In the genomic region with DNA sequence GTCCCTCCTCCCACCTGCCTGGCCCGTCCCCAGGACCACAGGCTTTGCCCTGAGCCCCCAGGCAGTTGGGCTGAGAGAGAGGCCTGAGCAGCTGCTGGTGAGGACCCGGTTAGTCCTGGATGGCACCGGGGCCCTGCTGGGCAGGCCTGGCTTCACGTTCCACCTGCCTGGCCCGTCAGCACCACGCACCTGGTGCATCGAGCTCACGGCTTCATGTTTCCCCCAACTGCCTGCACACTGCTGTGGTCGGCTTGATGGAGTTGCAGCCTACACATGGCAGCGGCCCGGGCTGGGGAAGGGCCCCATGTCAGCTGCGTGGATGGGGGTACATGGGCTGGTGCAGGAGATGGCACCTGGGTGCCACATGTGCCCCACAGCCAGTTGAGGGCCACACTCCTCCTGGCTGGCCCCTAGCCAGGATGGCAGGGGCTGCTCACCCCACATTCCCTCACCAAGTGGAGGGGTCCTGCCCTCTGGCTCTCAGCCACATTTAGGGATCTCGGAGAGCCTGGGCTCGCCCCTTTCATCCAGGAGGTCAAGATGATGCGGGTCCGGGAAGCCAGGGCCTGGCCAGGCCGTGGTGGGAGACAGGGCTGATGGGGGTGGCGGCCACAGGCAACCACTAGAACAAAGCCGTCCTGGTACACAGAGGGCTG, we compare ENCODE assay signal across 1 cellular context.
TF ChIP-seq lines count a peak whose summit lies in the region.

No MANE protein-coding gene starts in this region.

TF ChIP-seq in WTC11, 78 proteins besides CTCF, POLR2A, EP300 and RAD21 (continued from another document):
- TF ChIP-seq, protein P1, sequence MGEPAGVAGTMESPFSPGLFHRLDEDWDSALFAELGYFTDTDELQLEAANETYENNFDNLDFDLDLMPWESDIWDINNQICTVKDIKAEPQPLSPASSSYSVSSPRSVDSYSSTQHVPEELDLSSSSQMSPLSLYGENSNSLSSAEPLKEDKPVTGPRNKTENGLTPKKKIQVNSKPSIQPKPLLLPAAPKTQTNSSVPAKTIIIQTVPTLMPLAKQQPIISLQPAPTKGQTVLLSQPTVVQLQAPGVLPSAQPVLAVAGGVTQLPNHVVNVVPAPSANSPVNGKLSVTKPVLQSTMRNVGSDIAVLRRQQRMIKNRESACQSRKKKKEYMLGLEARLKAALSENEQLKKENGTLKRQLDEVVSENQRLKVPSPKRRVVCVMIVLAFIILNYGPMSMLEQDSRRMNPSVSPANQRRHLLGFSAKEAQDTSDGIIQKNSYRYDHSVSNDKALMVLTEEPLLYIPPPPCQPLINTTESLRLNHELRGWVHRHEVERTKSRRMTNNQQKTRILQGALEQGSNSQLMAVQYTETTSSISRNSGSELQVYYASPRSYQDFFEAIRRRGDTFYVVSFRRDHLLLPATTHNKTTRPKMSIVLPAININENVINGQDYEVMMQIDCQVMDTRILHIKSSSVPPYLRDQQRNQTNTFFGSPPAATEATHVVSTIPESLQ (CRISPR knock-in tag; IDR thresholded peaks at IDR 0.05): no peak
- TF ChIP-seq ZNF396 (CRISPR knock-in tag; IDR thresholded peaks at IDR 0.05; ENCODE audit: borderline replicate concordance) (no peak), ZNF232 (CRISPR knock-in tag; IDR thresholded peaks at IDR 0.05) (no peak), NR1H2 (CRISPR knock-in tag; IDR thresholded peaks at IDR 0.05) (no peak), SOX15 (CRISPR knock-in tag; IDR thresholded peaks at IDR 0.05) (no peak), GRHL2 (CRISPR knock-in tag; IDR thresholded peaks at IDR 0.05; ENCODE audit: insufficient replicate concordance, severe bottlenecking) (no peak), NR3C1 (CRISPR knock-in tag; conservative IDR thresholded peaks at IDR 0.05; ENCODE audit: low read depth) (no peak), JAZF1 (CRISPR knock-in tag; IDR thresholded peaks at IDR 0.05) (no peak), ZBTB21 (CRISPR knock-in tag; IDR thresholded peaks at IDR 0.05; ENCODE audit: borderline replicate concordance) (no peak), ESRRA (CRISPR knock-in tag; IDR thresholded peaks at IDR 0.05; ENCODE audit: borderline replicate concordance) (no peak)
- TF ChIP-seq, protein P2, sequence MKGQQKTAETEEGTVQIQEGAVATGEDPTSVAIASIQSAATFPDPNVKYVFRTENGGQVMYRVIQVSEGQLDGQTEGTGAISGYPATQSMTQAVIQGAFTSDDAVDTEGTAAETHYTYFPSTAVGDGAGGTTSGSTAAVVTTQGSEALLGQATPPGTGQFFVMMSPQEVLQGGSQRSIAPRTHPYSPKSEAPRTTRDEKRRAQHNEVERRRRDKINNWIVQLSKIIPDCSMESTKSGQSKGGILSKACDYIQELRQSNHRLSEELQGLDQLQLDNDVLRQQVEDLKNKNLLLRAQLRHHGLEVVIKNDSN (CRISPR knock-in tag; IDR thresholded peaks at IDR 0.05): no peak
TF ChIP-seq in WTC11: peak in this region for 0.
